In the genomic region with DNA sequence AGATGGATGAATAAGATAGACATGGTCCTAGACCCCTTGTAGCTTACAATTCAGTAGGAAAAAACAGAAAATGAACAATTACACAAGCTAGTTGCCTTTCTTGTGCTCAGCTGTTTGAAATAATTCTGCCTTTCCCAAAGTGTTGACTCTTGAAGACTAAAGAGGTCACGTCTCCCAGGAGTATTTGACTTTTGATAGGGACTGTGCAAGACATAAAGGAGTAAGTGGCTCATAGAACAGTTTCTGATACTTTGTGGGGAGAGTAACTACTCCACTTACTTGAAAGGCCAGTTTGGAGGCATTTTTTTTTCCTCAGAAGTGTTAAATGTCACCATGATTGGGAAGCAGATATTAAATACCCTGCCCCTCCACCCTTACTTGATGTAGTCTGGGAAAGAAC, we compare ENCODE assay signal across 7 cellular contexts. TPM values are rescaled to one million over a fixed set of nuclear protein-coding genes. Genes with fewer than 3 reads are reported as not detected.
"Had no signal": no experiment of that assay in that cellular context is flagged by ENCODE, and none has a peak within 500 bp of the region (broad histone marks: within the 10 kb centered on the region; RNA-seq: fewer than 3 reads in every experiment).

No MANE protein-coding gene starts in this region.

RNA-seq across cellular contexts. Expression of a gene that starts 21.0 kb away (rescaled TPM):
- total RNA-seq: GM23248, H4, H7, HFFc6, HT1080, IMR-90, K562 had no signal
- polyA plus RNA-seq: GM23248, IMR-90, K562 had no signal
